Comparison of ENCODE assay signal across 10 cellular contexts in the genomic region with DNA sequence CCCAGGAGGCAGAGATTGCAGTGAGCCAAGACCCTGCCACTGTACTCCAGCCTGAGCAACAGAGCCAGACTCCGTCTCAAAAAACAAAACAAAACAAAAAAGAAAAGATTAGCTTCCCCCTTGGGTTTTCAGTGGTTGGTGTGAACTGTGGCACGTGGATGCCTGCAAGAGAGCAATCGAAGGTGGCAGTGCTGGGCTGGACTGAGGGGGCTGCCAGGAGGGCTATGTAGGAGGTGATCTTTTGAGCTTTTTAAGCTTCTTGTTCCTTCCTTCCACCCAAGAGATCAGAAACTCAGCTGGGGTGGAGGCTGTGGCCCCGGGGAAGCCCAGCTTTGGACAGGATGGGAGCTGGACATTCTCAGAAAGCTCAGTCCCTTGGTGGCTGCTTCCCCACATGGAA. TPM values are rescaled to one million over a fixed set of nuclear protein-coding genes. Genes with fewer than 3 reads are reported as not detected.
DNase-seq lines count a peak whose midpoint lies in the region; ATAC-seq and TF ChIP-seq lines count a peak whose summit lies in the region.
"Had no signal": no experiment of that assay in that cellular context is flagged by ENCODE, and none has a peak within 500 bp of the region (broad histone marks: within the 10 kb centered on the region; RNA-seq: fewer than 3 reads in every experiment).

No MANE protein-coding gene starts in this region.

- ATAC-seq in CD4-positive, alpha-beta T cell (ENCODE audit: poor library complexity) = no peak
- ATAC-seq in activated B cell treated with CpG ODN at 0.5 μM for 24 hours (ENCODE audit: low read depth) (no peak), gastrocnemius medialis (no peak), HG03159 (IDR thresholded peaks at IDR 0.05; ENCODE audit: unreplicated experiment) (no peak), HG03432 (IDR thresholded peaks at IDR 0.05; ENCODE audit: unreplicated experiment) (no peak)

- 59 to 85% methylated on average over 3 of the region's 4 CpGs for WGBS in esophagus squamous epithelium, 2 donors

- peak overlapping the region; percentile 97 for H3K27ac ChIP-seq in CD4-positive, alpha-beta T cell (ENCODE audit: low read depth, low read length)
- H3K27ac ChIP-seq in esophagus squamous epithelium = peak overlapping the region; percentile 91 to 98 (median 92)
- peak overlapping the region; percentile 89 to 94 (median 92) for H3K27ac ChIP-seq in gastrocnemius medialis

- peaks cover 2% of the 10 kb centered on the region for H3K36me3 Mint-ChIP-seq in CD4-positive, alpha-beta T cell (ENCODE audit: low read depth)
- no peaks in the 10 kb centered on the region for H3K36me3 Mint-ChIP-seq in activated B cell treated with CpG ODN at 0.5 μM for 24 hours (ENCODE audit: low read depth)

- H3K9me3 ChIP-seq in CD4-positive, alpha-beta T cell (ENCODE audit: control insufficient read depth, low read length) = no peaks in the 10 kb centered on the region
- H3K9me3 ChIP-seq in esophagus squamous epithelium (no peaks in the 10 kb centered on the region), gastrocnemius medialis (no peaks in the 10 kb centered on the region)

- POLR2A ChIA-PET in CD4-positive, alpha-beta T cell (lab: Charles Lee) = interaction anchor here (0.7 to 18.0 kb wide), 4 partner anchors 35 to 64 kb away, joined by 3 to 754 read pairs (median 7); a partner anchor contains a TSS
- POLR2A ChIA-PET in activated B cell treated with CpG ODN at 0.5 μM for 24 hours (lab: Charles Lee) = interaction anchor here (0.7 to 9.2 kb wide), 5 partner anchors 11 to 64 kb away, joined by 3 to 440 read pairs (median 4); no protein-coding TSS in a partner anchor

- intact Hi-C loops in CD4-positive, alpha-beta T cell (cut with DNase I, micrococcal nuclease) = no loop called here
- intact Hi-C loops in activated B cell treated with CpG ODN at 0.5 μM for 24 hours (cut with micrococcal nuclease) = no loop called here
- intact Hi-C loops in esophagus squamous epithelium (cut with DNase I) = loop anchor here (5.0 kb wide), 1 partner anchor 34 kb away; no protein-coding TSS in a partner anchor
- intact Hi-C loops in gastrocnemius medialis (cut with DNase I; ENCODE audit: low total_unique reads) = no loop called here

- CTCF ChIA-PET in CD4-positive, alpha-beta T cell (lab: Charles Lee) = interaction anchor here (8.0 kb wide), 1 partner anchor 37 kb away, joined by 261 read pairs; no protein-coding TSS in a partner anchor
- CTCF ChIA-PET in activated B cell treated with CpG ODN at 0.5 μM for 24 hours (lab: Charles Lee) = interaction anchor here (1.3 to 2.8 kb wide), 2 partner anchors 38 to 40 kb away, joined by 5 to 25 read pairs; no protein-coding TSS in a partner anchor

- no peaks in the 10 kb centered on the region for H3K27me3 Mint-ChIP-seq in CD4-positive, alpha-beta T cell
- no peaks in the 10 kb centered on the region for H3K27me3 Mint-ChIP-seq in activated B cell treated with CpG ODN at 0.5 μM for 24 hours

- no peaks in the 10 kb centered on the region for H3K9me3 Mint-ChIP-seq in CD4-positive, alpha-beta T cell
- no peaks in the 10 kb centered on the region for H3K9me3 Mint-ChIP-seq in activated B cell treated with CpG ODN at 0.5 μM for 24 hours

- H3K4me1 Mint-ChIP-seq in CD4-positive, alpha-beta T cell (ENCODE audit: low read depth) = peaks cover 78% of the 10 kb centered on the region
- H3K4me1 Mint-ChIP-seq in activated B cell treated with CpG ODN at 0.5 μM for 24 hours = peaks cover 65% of the 10 kb centered on the region

- peaks cover 0 to 85% (median 34%) of the 10 kb centered on the region in 3 donors for H3K4me1 ChIP-seq in esophagus squamous epithelium
- H3K4me1 ChIP-seq in gastrocnemius medialis = peaks cover 24 to 25% of the 10 kb centered on the region in 2 donors
- H3K4me1 ChIP-seq: parathyroid adenoma had no signal

- H3K27ac Mint-ChIP-seq in CD4-positive, alpha-beta T cell = peak overlapping the region; percentile 99
- H3K27ac Mint-ChIP-seq in activated B cell treated with CpG ODN at 0.5 μM for 24 hours = peak overlapping the region; percentile 96

- TF ChIP-seq POLR2A in esophagus squamous epithelium (IDR thresholded peaks at IDR 0.05) = no peak
- no peak for TF ChIP-seq POLR2A in gastrocnemius medialis (IDR thresholded peaks at IDR 0.05)

- in situ Hi-C loops in gastrocnemius medialis (cut with MboI; ENCODE audit: low sequenced_read_pairs in 4 of 4) = loop anchor here in 2 of 4 donors (5.0 kb wide), 1 partner anchor 39 kb away; no protein-coding TSS in a partner anchor

- no peak overlapping the region for H3K4me3 Mint-ChIP-seq in CD4-positive, alpha-beta T cell
- no peak overlapping the region for H3K4me3 Mint-ChIP-seq in activated B cell treated with CpG ODN at 0.5 μM for 24 hours

- H3K36me3 ChIP-seq in esophagus squamous epithelium = no peaks in the 10 kb centered on the region
- H3K36me3 ChIP-seq in gastrocnemius medialis = no peaks in the 10 kb centered on the region

- H3K4me3 ChIP-seq in esophagus squamous epithelium = peak overlapping the region in 1 of 4 donors; percentile 70
- H3K4me3 ChIP-seq in gastrocnemius medialis = peak overlapping the region in 2 of 4 donors; percentile 64 to 67

- no peak for TF ChIP-seq CTCF in CD4-positive, alpha-beta T cell (IDR thresholded peaks at IDR 0.05)
- TF ChIP-seq CTCF in activated B cell treated with CpG ODN at 0.5 μM for 24 hours (IDR thresholded peaks at IDR 0.05) (no peak), esophagus squamous epithelium (IDR thresholded peaks at IDR 0.05) (no peak), gastrocnemius medialis (IDR thresholded peaks at IDR 0.05 in 4 of 5, conservative IDR thresholded peaks at IDR 0.05 in 1 of 5) (no peak)

- H3K27me3 ChIP-seq in CD4-positive, alpha-beta T cell (ENCODE audit: control insufficient read depth, insufficient read depth, low read length) = no peaks in the 10 kb centered on the region
- H3K27me3 ChIP-seq in esophagus squamous epithelium = no peaks in the 10 kb centered on the region
- no peaks in the 10 kb centered on the region for H3K27me3 ChIP-seq in gastrocnemius medialis

- DNase-seq in CD4-positive, alpha-beta T cell = no peak
- DNase-seq in activated B cell treated with CpG ODN at 0.5 μM for 24 hours (no peak), esophagus squamous epithelium (lab: John Stamatoyannopoulos, UW) (no peak), gastrocnemius medialis (no peak), kidney glomerular epithelial cell (lab: John Stamatoyannopoulos, UW) (no peak), middle frontal gyrus (ENCODE audit: extremely low spot score, low spot score) (no peak)
- DNase-seq: NCI-H1694 had no signal

RNA-seq across cellular contexts. Expression of a gene that starts 49.6 kb away (rescaled TPM):
- total RNA-seq in CD4-positive, alpha-beta T cell = 10 to 100 TPM; 66.5 to 70.4 TPM
- total RNA-seq in activated B cell treated with CpG ODN at 0.5 μM for 24 hours (49.7 and 53.8 TPM in 2 replicates), esophagus squamous epithelium (10 to 100 TPM in 3 of 4 donors, 1 to 10 TPM in 1; 9.1 to 18.1 (median 16.5) TPM), gastrocnemius medialis (10 to 100 TPM; 19.6 to 46.0 (median 30.9) TPM)
